9 cellular contexts compared by ENCODE assay signal in genomic region chr13:98875146-98875729, GRCh38.
DNase-seq lines count a peak whose midpoint lies in the region; ATAC-seq and TF ChIP-seq lines count a peak whose summit lies in the region.
"Had no signal": no experiment of that assay in that cellular context is flagged by ENCODE, and none has a peak within 500 bp of the region (broad histone marks: within the 10 kb centered on the region; RNA-seq: fewer than 3 reads in every experiment).

No MANE protein-coding gene starts in this region.

- H3K27ac Mint-ChIP-seq in activated CD4-positive, alpha-beta memory T cell treated with anti-CD3 and anti-CD28 coated beads, Interleukin-2, amount 10 ng/mL, durations not matched to agents 7 days and 5 days: peak overlapping the region; percentile 62
- no peak overlapping the region for H3K27ac Mint-ChIP-seq in chondrocyte (ENCODE audit: unreplicated experiment)

- no peak overlapping the region for H3K27ac ChIP-seq in A673 (ENCODE audit: low read depth, low read length, poor library complexity, severe bottlenecking)

- peaks cover 81% of the 10 kb centered on the region for H3K36me3 Mint-ChIP-seq in activated CD4-positive, alpha-beta memory T cell treated with anti-CD3 and anti-CD28 coated beads, Interleukin-2, amount 10 ng/mL, durations not matched to agents 7 days and 5 days (ENCODE audit: low read depth)
- peaks cover 54% of the 10 kb centered on the region for H3K36me3 Mint-ChIP-seq in chondrocyte (ENCODE audit: low read depth)

- H3K27me3 ChIP-seq in A673 (replicated peaks; ENCODE audit: insufficient read depth, low read depth, low read length, poor library complexity): no peaks in the 10 kb centered on the region

- peaks cover 7% of the 10 kb centered on the region for H3K9me3 Mint-ChIP-seq in activated CD4-positive, alpha-beta memory T cell treated with anti-CD3 and anti-CD28 coated beads, Interleukin-2, amount 10 ng/mL, durations not matched to agents 7 days and 5 days
- peaks cover 14% of the 10 kb centered on the region for H3K9me3 Mint-ChIP-seq in chondrocyte (ENCODE audit: low read depth)

- H3K4me3 ChIP-seq in A673 (ENCODE audit: low read depth, low read length, poor library complexity, severe bottlenecking): no peak overlapping the region

- DNase-seq in GM10266 (ENCODE audit: extremely low spot score) (peak; percentile 37), T1000 (lab: John Stamatoyannopoulos, UW) (no peak), amniotic stem cell (lab: John Stamatoyannopoulos, UW) (no peak), chondrocyte (ENCODE audit: low spot score) (no peak), A673 (ENCODE audit: low spot score) (no peak)
- DNase-seq in activated CD4-positive, alpha-beta memory T cell treated with anti-CD3 and anti-CD28 coated beads, Interleukin-2, amount 10 ng/mL, durations not matched to agents 7 days and 5 days: no peak
- DNase-seq: NCI-H2171 treated with DMSO at 0.1 percent for 48 hours had no signal

- TF ChIP-seq CTCF in GM10266 (IDR thresholded peaks at IDR 0.05; ENCODE audit: control insufficient read depth, insufficient read depth, low read depth, missing control alignments) (no peak), chondrocyte (IDR thresholded peaks at IDR 0.05) (no peak), A673 (conservative IDR thresholded peaks at IDR 0.05; ENCODE audit: low read depth, low read length) (no peak)

- no peak overlapping the region for H3K4me3 Mint-ChIP-seq in activated CD4-positive, alpha-beta memory T cell treated with anti-CD3 and anti-CD28 coated beads, Interleukin-2, amount 10 ng/mL, durations not matched to agents 7 days and 5 days
- no peak overlapping the region for H3K4me3 Mint-ChIP-seq in chondrocyte (ENCODE audit: unreplicated experiment)

- BruUV-seq in A673 (replicated peaks; lab: Mats Ljungman, UMichigan): no TSS peak

- H3K9me3 ChIP-seq in A673 (ENCODE audit: low read depth, low read length, poor library complexity, severe bottlenecking): no peaks in the 10 kb centered on the region

- H3K36me3 ChIP-seq in A673 (ENCODE audit: insufficient read depth, low read length, poor library complexity, severe bottlenecking): no peaks in the 10 kb centered on the region

- H3K4me1 ChIP-seq in A673 (ENCODE audit: insufficient read depth, low read length, poor library complexity, severe bottlenecking): no peaks in the 10 kb centered on the region

- POLR2A ChIA-PET in activated CD4-positive, alpha-beta memory T cell treated with anti-CD3 and anti-CD28 coated beads, Interleukin-2, amount 10 ng/mL, durations not matched to agents 7 days and 5 days (lab: Charles Lee): interaction anchor here (0.6 to 2.9 kb wide), 10 partner anchors 34 to 1798 kb away, joined by 3 to 10 read pairs (median 3); partner anchors contain the start of gene UBAC2
- POLR2A ChIA-PET in A673 (lab: Charles Lee; ENCODE audit: low non-redundant PET): no interaction called here

- CTCF ChIA-PET in activated CD4-positive, alpha-beta memory T cell treated with anti-CD3 and anti-CD28 coated beads, Interleukin-2, amount 10 ng/mL, durations not matched to agents 7 days and 5 days (lab: Charles Lee): interaction anchor here (0.6 to 1.4 kb wide), 6 partner anchors 15 to 301 kb away, joined by 3 to 5 read pairs (median 3); no protein-coding TSS in a partner anchor
- CTCF ChIA-PET in A673 (lab: Charles Lee): no interaction called here

- intact Hi-C loops in A673 (cut with micrococcal nuclease; ENCODE audit: unreplicated experiment): no loop called here

- H3K4me1 Mint-ChIP-seq in activated CD4-positive, alpha-beta memory T cell treated with anti-CD3 and anti-CD28 coated beads, Interleukin-2, amount 10 ng/mL, durations not matched to agents 7 days and 5 days: peaks cover 27% of the 10 kb centered on the region
- H3K4me1 Mint-ChIP-seq in chondrocyte (ENCODE audit: low read depth): no peaks in the 10 kb centered on the region

- peak; percentile 96 for ATAC-seq in GM19372 (IDR thresholded peaks at IDR 0.05; ENCODE audit: low read depth, unreplicated experiment)
- peak; percentile 84 for ATAC-seq in HG02981 (IDR thresholded peaks at IDR 0.05; ENCODE audit: unreplicated experiment)

- no peaks in the 10 kb centered on the region for H3K27me3 Mint-ChIP-seq in activated CD4-positive, alpha-beta memory T cell treated with anti-CD3 and anti-CD28 coated beads, Interleukin-2, amount 10 ng/mL, durations not matched to agents 7 days and 5 days
- no peaks in the 10 kb centered on the region for H3K27me3 Mint-ChIP-seq in chondrocyte (ENCODE audit: low read depth)
